In genomic region chr12:1413930-1414329, GRCh38 we compare ENCODE assay signal across 2 cellular contexts.
TF ChIP-seq lines count a peak whose summit lies in the region.

No MANE protein-coding gene starts in this region.

TF ChIP-seq in GM23338, 12 proteins besides CTCF, POLR2A, EP300 and RAD21:
- TF ChIP-seq EZH2 (IDR thresholded peaks at IDR 0.05; ENCODE audit: low read depth, unreplicated experiment) (no peak), JUNB (IDR thresholded peaks at IDR 0.05; ENCODE audit: unreplicated experiment) (no peak), POLR2AphosphoS5 (IDR thresholded peaks at IDR 0.05; ENCODE audit: low read depth) (no peak), REST (IDR thresholded peaks at IDR 0.05; ENCODE audit: unreplicated experiment) (peak; percentile 72)

TF ChIP-seq in HEK293, 187 proteins besides CTCF, POLR2A, EP300 and RAD21:
- TF ChIP-seq REST (tag by site-specific recombination; IDR thresholded peaks at IDR 0.05): peak; percentile 66
- no peak for TF ChIP-seq ZBTB6 (tag by site-specific recombination; IDR thresholded peaks at IDR 0.05)
TF ChIP-seq in HEK293: peak in this region for 1.
